22 cellular contexts compared by ENCODE assay signal in the genomic region with DNA sequence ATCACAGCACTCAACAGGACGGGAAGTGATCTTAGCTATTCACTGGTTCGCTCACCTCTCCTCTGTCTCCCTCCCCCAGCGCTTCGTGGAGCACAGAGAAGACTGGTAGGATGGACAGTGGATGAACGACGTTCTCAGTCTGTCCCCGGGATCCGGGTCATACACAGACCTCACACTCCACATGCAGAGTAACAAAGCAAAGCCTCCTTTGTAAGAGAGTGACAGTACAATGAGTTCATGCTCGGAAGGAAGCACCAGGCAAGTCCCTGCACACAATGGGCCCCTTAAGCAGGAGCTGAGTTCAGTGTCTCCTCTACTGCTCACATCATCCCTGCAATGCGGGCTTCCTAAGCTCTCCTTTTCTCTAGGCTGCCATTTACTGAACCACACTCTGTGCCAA.
DNase-seq lines count a peak whose midpoint lies in the region; ATAC-seq, FAIRE-seq and TF ChIP-seq lines count a peak whose summit lies in the region.
"Had no signal": no experiment of that assay in that cellular context is flagged by ENCODE, and none has a peak within 500 bp of the region (broad histone marks: within the 10 kb centered on the region; RNA-seq: fewer than 3 reads in every experiment).

No MANE protein-coding gene starts in this region.

- CTCF ChIA-PET in SK-N-SH (lab: Yijun Ruan, JAX): no interaction called here
- CTCF ChIA-PET in activated CD8-positive, alpha-beta memory T cell treated with anti-CD3 and anti-CD28 coated beads, Interleukin-2, amount 10 ng/mL, durations not matched to agents 7 days and 5 days (lab: Charles Lee): no interaction called here

- no peak overlapping the region for H3K27ac Mint-ChIP-seq in activated CD8-positive, alpha-beta memory T cell treated with anti-CD3 and anti-CD28 coated beads, Interleukin-2, amount 10 ng/mL, durations not matched to agents 7 days and 5 days
- H3K27ac Mint-ChIP-seq: CD14-positive monocyte, IgD-negative memory B cell had no signal

- H2AFZ ChIP-seq in SK-N-SH (ENCODE audit: low read depth): no peak overlapping the region
- no peak overlapping the region for H2AFZ ChIP-seq in osteoblast (ENCODE audit: low read length)
- H2AFZ ChIP-seq: PC-9 had no signal

- no peak overlapping the region for H3K4me2 ChIP-seq in SK-N-SH
- H3K4me2 ChIP-seq in osteoblast (ENCODE audit: insufficient read depth, low read length): no peak overlapping the region
- H3K4me2 ChIP-seq: PC-9 had no signal

- WGBS in SK-N-SH (ENCODE audit: low lambda C conversion rate): 22% methylated on average over 10 of the region's 10 CpGs

- no peaks in the 10 kb centered on the region for H3K9me3 ChIP-seq in SK-N-SH
- no peaks in the 10 kb centered on the region for H3K9me3 ChIP-seq in osteoblast (ENCODE audit: low read depth, low read length)

- no peak for DNase-seq in SK-N-SH
- DNase-seq in medulla oblongata (ENCODE audit: extremely low spot score): peak; percentile 71
- DNase-seq in osteoblast (ENCODE audit: insufficient read length, low spot score, missing footprints): peak; percentile 52
- DNase-seq in urothelium cell line (ENCODE audit: low spot score): no peak
- DNase-seq in NCI-H146 (lab: John Stamatoyannopoulos, UW): no peak
- no peak for DNase-seq in activated CD8-positive, alpha-beta memory T cell treated with anti-CD3 and anti-CD28 coated beads, Interleukin-2, amount 10 ng/mL, durations not matched to agents 7 days and 5 days
- DNase-seq: AML-193, DMS79, GOT3, Karpas-422, NCI-H1048, NCI-H1436, NCI-H2029 treated with DMSO at 0.1 percent for 48 hours, NCI-H2171, NCI-H526, PC-9 had no signal

- H3K4me3 ChIP-seq in SK-N-SH (ENCODE audit: low read depth in 2 of 2, low read length in 1 of 2): no peak overlapping the region
- no peak overlapping the region for H3K4me3 ChIP-seq in osteoblast (ENCODE audit: insufficient read depth, low read length)
- H3K4me3 ChIP-seq: PC-9 had no signal

- no peak for TF ChIP-seq CTCF in SK-N-SH (IDR thresholded peaks at IDR 0.05)
- no peak for TF ChIP-seq CTCF in osteoblast (IDR thresholded peaks at IDR 0.05; ENCODE audit: extremely low read depth, low read depth, low read length)

- no peaks in the 10 kb centered on the region for H3K79me2 ChIP-seq in SK-N-SH (ENCODE audit: insufficient read depth)
- no peaks in the 10 kb centered on the region for H3K79me2 ChIP-seq in osteoblast (ENCODE audit: insufficient read depth, low read length)

- H4K20me1 ChIP-seq in SK-N-SH (ENCODE audit: insufficient read depth): no peaks in the 10 kb centered on the region
- no peaks in the 10 kb centered on the region for H4K20me1 ChIP-seq in osteoblast (ENCODE audit: insufficient read depth, low read length)

- no peaks in the 10 kb centered on the region; the same call in 1 of the 2 replicates for H3K27me3 ChIP-seq in SK-N-SH (ENCODE audit: insufficient read depth)
- no peaks in the 10 kb centered on the region for H3K27me3 ChIP-seq in osteoblast (ENCODE audit: insufficient read depth, low read length)

- no peaks in the 10 kb centered on the region for H3K36me3 Mint-ChIP-seq in activated CD8-positive, alpha-beta memory T cell treated with anti-CD3 and anti-CD28 coated beads, Interleukin-2, amount 10 ng/mL, durations not matched to agents 7 days and 5 days
- H3K36me3 Mint-ChIP-seq: CD14-positive monocyte, IgD-negative memory B cell had no signal

- TF ChIP-seq EP300 in SK-N-SH (IDR thresholded peaks at IDR 0.05; ENCODE audit: borderline replicate concordance in 1 of 2, low read depth in 1 of 2, low read length in 1 of 2): no peak

- H3F3A ChIP-seq in SK-N-SH (replicated peaks; ENCODE audit: insufficient read depth): no peaks in the 10 kb centered on the region

- H3K9me3 Mint-ChIP-seq in activated CD8-positive, alpha-beta memory T cell treated with anti-CD3 and anti-CD28 coated beads, Interleukin-2, amount 10 ng/mL, durations not matched to agents 7 days and 5 days (ENCODE audit: low read depth): no peaks in the 10 kb centered on the region
- H3K9me3 Mint-ChIP-seq: IgD-negative memory B cell had no signal

- H3K36me3 ChIP-seq in SK-N-SH (replicated peaks in 1 of 2; ENCODE audit: control insufficient read depth in 1 of 2, insufficient read depth in 2 of 2, low read length in 1 of 2): no peaks in the 10 kb centered on the region
- H3K36me3 ChIP-seq in osteoblast (ENCODE audit: insufficient read depth, low read length): no peaks in the 10 kb centered on the region

- H3K4me1 ChIP-seq in SK-N-SH (ENCODE audit: control insufficient read depth in 1 of 2, insufficient read depth in 2 of 2, low read depth in 1 of 2, low read length in 1 of 2) (0 out of 4 replicates have a peak, but pooled peaks cover 0 to 7% of the 10 kb centered on the region in 2 experiments), osteoblast (ENCODE audit: insufficient read depth, low read length) (no peaks in the 10 kb centered on the region)

- POLR2A ChIA-PET in SK-N-SH (lab: Yijun Ruan, JAX): no interaction called here

- H3K9me2 ChIP-seq in SK-N-SH: no peaks in the 10 kb centered on the region

- ATAC-seq in SK-N-SH treated with all-trans-retinoic acid at 6 μM for 48 hours (peak; percentile 11; the same call in 2 of the 3 replicates), GM18870 (IDR thresholded peaks at IDR 0.05; ENCODE audit: unreplicated experiment) (no peak)
- no peak for ATAC-seq in activated CD8-positive, alpha-beta memory T cell treated with anti-CD3 and anti-CD28 coated beads, Interleukin-2, amount 10 ng/mL, durations not matched to agents 7 days and 5 days
- ATAC-seq: HCT116 had no signal

- H3K27me3 Mint-ChIP-seq in activated CD8-positive, alpha-beta memory T cell treated with anti-CD3 and anti-CD28 coated beads, Interleukin-2, amount 10 ng/mL, durations not matched to agents 7 days and 5 days: peaks cover 5% of the 10 kb centered on the region

- H3K4me1 Mint-ChIP-seq in activated CD8-positive, alpha-beta memory T cell treated with anti-CD3 and anti-CD28 coated beads, Interleukin-2, amount 10 ng/mL, durations not matched to agents 7 days and 5 days: peaks cover 6% of the 10 kb centered on the region
- H3K4me1 Mint-ChIP-seq: IgD-negative memory B cell had no signal

- no peak overlapping the region for H3K9ac ChIP-seq in SK-N-SH

- H3K27ac ChIP-seq in SK-N-SH (ENCODE audit: low read depth in 2 of 2, low read length in 1 of 2) (no peak overlapping the region), osteoblast (ENCODE audit: low read depth, low read length) (no peak overlapping the region)
- H3K27ac ChIP-seq: 22Rv1, PC-9 had no signal

- no peak for TF ChIP-seq RAD21 in SK-N-SH (IDR thresholded peaks at IDR 0.05; ENCODE audit: low read length)

- H3K4me3 Mint-ChIP-seq in activated CD8-positive, alpha-beta memory T cell treated with anti-CD3 and anti-CD28 coated beads, Interleukin-2, amount 10 ng/mL, durations not matched to agents 7 days and 5 days: no peak overlapping the region
- H3K4me3 Mint-ChIP-seq: CD14-positive monocyte, IgD-negative memory B cell had no signal

- FAIRE-seq in urothelium cell line (lab: Jason Lieb, UNC): no peak

TF ChIP-seq in SK-N-SH treated with all-trans-retinoic acid at 6 μM for 48 hours, 23 proteins besides CTCF, POLR2A, EP300 and RAD21 (continues in another document):
- no peak for TF ChIP-seq TOX (CRISPR knock-in tag; IDR thresholded peaks at IDR 0.05; ENCODE audit: borderline replicate concordance)
- TF ChIP-seq, protein P1, sequence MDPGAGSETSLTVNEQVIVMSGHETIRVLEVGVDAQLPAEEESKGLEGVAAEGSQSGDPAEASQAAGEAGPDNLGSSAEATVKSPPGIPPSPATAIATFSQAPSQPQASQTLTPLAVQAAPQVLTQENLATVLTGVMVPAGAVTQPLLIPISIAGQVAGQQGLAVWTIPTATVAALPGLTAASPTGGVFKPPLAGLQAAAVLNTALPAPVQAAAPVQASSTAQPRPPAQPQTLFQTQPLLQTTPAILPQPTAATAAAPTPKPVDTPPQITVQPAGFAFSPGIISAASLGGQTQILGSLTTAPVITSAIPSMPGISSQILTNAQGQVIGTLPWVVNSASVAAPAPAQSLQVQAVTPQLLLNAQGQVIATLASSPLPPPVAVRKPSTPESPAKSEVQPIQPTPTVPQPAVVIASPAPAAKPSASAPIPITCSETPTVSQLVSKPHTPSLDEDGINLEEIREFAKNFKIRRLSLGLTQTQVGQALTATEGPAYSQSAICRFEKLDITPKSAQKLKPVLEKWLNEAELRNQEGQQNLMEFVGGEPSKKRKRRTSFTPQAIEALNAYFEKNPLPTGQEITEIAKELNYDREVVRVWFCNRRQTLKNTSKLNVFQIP (CRISPR knock-in tag; IDR thresholded peaks at IDR 0.05; ENCODE audit: borderline replicate concordance, low read depth): no peak
- no peak for TF ChIP-seq PPARA (CRISPR knock-in tag; IDR thresholded peaks at IDR 0.05; ENCODE audit: borderline replicate concordance)

TF ChIP-seq in SK-N-SH, 30 proteins besides CTCF, POLR2A, EP300 and RAD21:
- TF ChIP-seq TEAD4 (IDR thresholded peaks at IDR 0.05; ENCODE audit: borderline replicate concordance, insufficient read depth): no peak
- no peak for TF ChIP-seq ELF1 (IDR thresholded peaks at IDR 0.05)

Comparison
In these comparisons a context has a peak if more than half of its experiments do, and no peak if none do; other contexts are left out.
1. DNase-seq: peak in medulla oblongata (single experiment) and osteoblast (single experiment); none in SK-N-SH (single experiment), urothelium cell line (single experiment), NCI-H146 (single experiment) and activated CD8-positive, alpha-beta memory T cell treated with anti-CD3 and anti-CD28 coated beads, Interleukin-2, amount 10 ng/mL, durations not matched to agents 7 days and 5 days (single experiment).